Comparison of ENCODE assay signal across 23 cellular contexts in genomic region chr10:2076528-2076927, GRCh38.
"Had no signal": no experiment of that assay in that cellular context is flagged by ENCODE, and none has a peak within 500 bp of the region (broad histone marks: within the 10 kb centered on the region; RNA-seq: fewer than 3 reads in every experiment).

No MANE protein-coding gene starts in this region.

- H3K27ac Mint-ChIP-seq: activated CD4-positive, alpha-beta memory T cell treated with anti-CD3 and anti-CD28 coated beads for 36 hours; activated naive CD4-positive, alpha-beta T cell treated with anti-CD3 and anti-CD28 coated beads, Interleukin-2, amount 10 ng/mL, durations not matched to agents 7 days and 5 days; activated naive CD8-positive, alpha-beta T cell treated with anti-CD3 and anti-CD28 coated beads, Interleukin-2, amount 10 ng/mL, durations not matched to agents 7 days and 5 days; activated T-helper 2 cell treated with anti-CD3 and anti-CD28 coated beads, Interferon-gamma antibody, Interleukin-2, Interleukin-4, amounts not matched to agents 10 μg/mL and 5 μg/mL and 100 μg/mL, durations not matched to agents 14 hours and 24 hours and 36 hours; T-helper 1 cell treated with Interleukin-12 subunit alpha and Interleukin-12 subunit beta and Interleukin-4 antibody, amounts not matched to agents 30 μg/mL and 1 μg/mL, for 36 hours had no signal

- H3K27me3 ChIP-seq: adrenal gland, breast epithelium, Peyer's patch had no signal

- H3K4me3 Mint-ChIP-seq: activated CD4-positive, alpha-beta memory T cell treated with anti-CD3 and anti-CD28 coated beads for 36 hours; activated naive CD4-positive, alpha-beta T cell treated with anti-CD3 and anti-CD28 coated beads, Interleukin-2, amount 10 ng/mL, durations not matched to agents 7 days and 5 days; activated naive CD8-positive, alpha-beta T cell treated with anti-CD3 and anti-CD28 coated beads, Interleukin-2, amount 10 ng/mL, durations not matched to agents 7 days and 5 days; T-helper 1 cell treated with Interleukin-12 subunit alpha and Interleukin-12 subunit beta and Interleukin-4 antibody, amounts not matched to agents 30 μg/mL and 1 μg/mL, for 36 hours had no signal

- H3K4me1 ChIP-seq: adrenal gland, breast epithelium, Peyer's patch had no signal

- DNase-seq: activated CD4-positive, alpha-beta memory T cell treated with anti-CD3 and anti-CD28 coated beads for 36 hours; activated CD4-positive, alpha-beta T cell treated with anti-CD3 and anti-CD28 coated beads for 48 hours; activated CD4-positive, CD25-positive, alpha-beta regulatory T cell treated with anti-CD3 and anti-CD28 coated beads, Interleukin-2, amount 50 U/mL, for 72 hours; activated CD8-positive, alpha-beta memory T cell treated with anti-CD3 and anti-CD28 coated beads for 24 hours; activated gamma-delta T cell treated with Interleukin-2 at 50 U/mL for 16 hours; activated naive CD4-positive, alpha-beta T cell treated with anti-CD3 and anti-CD28 coated beads, Interleukin-2, amount 10 ng/mL, durations not matched to agents 7 days and 5 days; activated naive CD8-positive, alpha-beta T cell treated with anti-CD3 and anti-CD28 coated beads, Interleukin-2, amount 10 ng/mL, durations not matched to agents 7 days and 5 days; activated T-cell treated with anti-CD3 and anti-CD28 coated beads, Interleukin-2, amount 50 U/mL, for 48 hours; adrenal gland; anterior cingulate cortex; caudate nucleus; MM.1S; NCI-H1105; NCI-H1436; NCI-H1694 treated with DMSO at 0.1 percent for 48 hours; NCI-H2081; NCI-H446; NCI-H524; Peyer's patch; SHP77 treated with DMSO at 0.1 percent for 48 hours had no signal

- H3K36me3 Mint-ChIP-seq: activated CD4-positive, alpha-beta memory T cell treated with anti-CD3 and anti-CD28 coated beads for 36 hours; activated naive CD4-positive, alpha-beta T cell treated with anti-CD3 and anti-CD28 coated beads, Interleukin-2, amount 10 ng/mL, durations not matched to agents 7 days and 5 days; activated naive CD8-positive, alpha-beta T cell treated with anti-CD3 and anti-CD28 coated beads, Interleukin-2, amount 10 ng/mL, durations not matched to agents 7 days and 5 days had no signal

- H3K4me1 Mint-ChIP-seq: activated naive CD4-positive, alpha-beta T cell treated with anti-CD3 and anti-CD28 coated beads, Interleukin-2, amount 10 ng/mL, durations not matched to agents 7 days and 5 days; activated naive CD8-positive, alpha-beta T cell treated with anti-CD3 and anti-CD28 coated beads, Interleukin-2, amount 10 ng/mL, durations not matched to agents 7 days and 5 days had no signal

- H3K9me3 Mint-ChIP-seq: activated CD4-positive, alpha-beta memory T cell treated with anti-CD3 and anti-CD28 coated beads for 36 hours; activated naive CD4-positive, alpha-beta T cell treated with anti-CD3 and anti-CD28 coated beads, Interleukin-2, amount 10 ng/mL, durations not matched to agents 7 days and 5 days; activated naive CD8-positive, alpha-beta T cell treated with anti-CD3 and anti-CD28 coated beads, Interleukin-2, amount 10 ng/mL, durations not matched to agents 7 days and 5 days; activated T-helper 2 cell treated with anti-CD3 and anti-CD28 coated beads, Interferon-gamma antibody, Interleukin-2, Interleukin-4, amounts not matched to agents 10 μg/mL and 5 μg/mL and 100 μg/mL, durations not matched to agents 14 hours and 24 hours and 36 hours; T-helper 1 cell treated with Interleukin-12 subunit alpha and Interleukin-12 subunit beta and Interleukin-4 antibody, amounts not matched to agents 30 μg/mL and 1 μg/mL, for 36 hours had no signal

- H3K9me3 ChIP-seq: adrenal gland, breast epithelium, Peyer's patch had no signal

- H3K27ac ChIP-seq: adrenal gland, breast epithelium, Peyer's patch had no signal

- H3K4me3 ChIP-seq: adrenal gland, breast epithelium, Peyer's patch had no signal

- H3K27me3 Mint-ChIP-seq: activated naive CD8-positive, alpha-beta T cell treated with anti-CD3 and anti-CD28 coated beads, Interleukin-2, amount 10 ng/mL, durations not matched to agents 7 days and 5 days had no signal

- H3K36me3 ChIP-seq: adrenal gland, breast epithelium, Peyer's patch had no signal
